ENCODE assay signal across 36 cellular contexts in the genomic region with DNA sequence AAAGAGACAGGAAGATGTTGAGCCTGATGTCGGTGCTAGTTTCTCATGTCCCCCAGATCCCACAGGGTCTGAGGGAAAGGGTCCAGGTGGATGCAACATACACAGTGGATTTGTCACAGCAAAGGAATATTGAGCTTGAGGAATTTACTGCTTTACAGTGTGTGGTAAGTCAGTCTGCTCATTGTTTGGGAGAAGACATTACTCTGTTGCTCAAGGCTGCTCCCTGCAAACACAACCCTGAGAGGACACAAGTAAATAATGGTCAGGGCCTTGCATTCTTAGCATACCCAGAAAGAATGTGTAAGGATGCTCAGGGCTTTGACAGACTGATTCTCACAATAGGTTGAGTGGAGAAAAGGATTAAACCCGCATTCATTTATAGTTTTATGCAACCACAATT. TPM values are rescaled to one million over a fixed set of nuclear protein-coding genes. Genes with fewer than 3 reads are reported as not detected.
DNase-seq lines count a peak whose midpoint lies in the region; ATAC-seq, FAIRE-seq and TF ChIP-seq lines count a peak whose summit lies in the region.
"Had no signal": no experiment of that assay in that cellular context is flagged by ENCODE, and none has a peak within 500 bp of the region (broad histone marks: within the 10 kb centered on the region; RNA-seq: fewer than 3 reads in every experiment).

No MANE protein-coding gene starts in this region.

- H4K12ac ChIP-seq in trophoblast cell (ENCODE audit: low read depth, low read length): no peak overlapping the region

- no peak overlapping the region for H3K4me2 ChIP-seq in GM23338
- H3K4me2 ChIP-seq in trophoblast cell (ENCODE audit: low read length): no peak overlapping the region
- H3K4me2 ChIP-seq: hepatocyte had no signal

- H3K23ac ChIP-seq in trophoblast cell (ENCODE audit: low read length): no peak overlapping the region

- H3K4me1 Mint-ChIP-seq in GM23338: peaks cover 12% of the 10 kb centered on the region; the same call in 2 of the 3 replicates
- H3K4me1 Mint-ChIP-seq: activated CD4-positive, alpha-beta T cell treated with anti-CD3 and anti-CD28 coated beads, Interleukin-2, amount 10 ng/mL, durations not matched to agents 24 days and 14 days; central memory CD8-positive, alpha-beta T cell; memory B cell; naive B cell; stimulated activated naive CD8-positive, alpha-beta T cell treated with anti-CD3 and anti-CD28 coated beads, Interleukin-15, amount 100 ng/mL, for 72 hours had no signal

- no peaks in the 10 kb centered on the region; the same call in 1 of the 2 replicates for H3K4me1 ChIP-seq in GM23338 (ENCODE audit: insufficient read depth)
- H3K4me1 ChIP-seq in foreskin keratinocyte: peaks cover 20% of the 10 kb centered on the region
- no peaks in the 10 kb centered on the region for H3K4me1 ChIP-seq in trophoblast cell (ENCODE audit: control insufficient read depth in 1 of 2, insufficient read depth in 2 of 2, low read length in 2 of 2)
- H3K4me1 ChIP-seq: esophagus muscularis mucosa, right lobe of liver, vagina had no signal

- H3K27me3 ChIP-seq in GM23338 (ENCODE audit: insufficient read depth) (no peaks in the 10 kb centered on the region), foreskin keratinocyte (no peaks in the 10 kb centered on the region), trophoblast cell (ENCODE audit: insufficient read depth, low read length) (no peaks in the 10 kb centered on the region)
- H3K27me3 ChIP-seq: esophagus muscularis mucosa, hepatocyte, right lobe of liver, vagina had no signal

- H2BK5ac ChIP-seq in trophoblast cell (ENCODE audit: low read depth, low read length, poor library complexity): no peak overlapping the region

- H2BK12ac ChIP-seq in trophoblast cell (ENCODE audit: low read length): no peak overlapping the region

- H3K18ac ChIP-seq in trophoblast cell (ENCODE audit: low read length): no peak overlapping the region

- FAIRE-seq in urothelium cell line (lab: Jason Lieb, UNC): no peak
- FAIRE-seq: frontal cortex, G401.6 had no signal

- in situ Hi-C loops in KBM-7 (cut with MboI; ENCODE audit: low pct_unique_long_range_greater_than_20kb, low sequenced_read_pairs): no loop called here

- no peaks in the 10 kb centered on the region for H3K27me3 Mint-ChIP-seq in GM23338 (ENCODE audit: insufficient read depth, low read depth, poor library complexity)
- H3K27me3 Mint-ChIP-seq: activated naive CD8-positive, alpha-beta T cell; dendritic cell treated with granulocyte-macrophage colony-stimulating factor and Interleukin-4, amounts not matched to agents 40 ng/mL and 50 ng/mL, for 4 days; progenitor cell of endocrine pancreas had no signal

- DNase-seq in GM23338 (ENCODE audit: low spot score) (peak; percentile 23), amniotic epithelial cell (ENCODE audit: low read depth) (peak; percentile 86), foreskin keratinocyte (no peak), trophoblast cell (peak; percentile 37 to 65), urothelium cell line (ENCODE audit: low spot score) (no peak), KBM-7 (no peak)
- DNase-seq in activated effector memory CD4-positive, alpha-beta T cell treated with Interleukin-2 at 50 U/mL for 16 hours: no peak
- DNase-seq: activated CD4-positive, alpha-beta T cell treated with anti-CD3 and anti-CD28 coated beads, Interleukin-2, amount 10 ng/mL, durations not matched to agents 24 days and 14 days; activated CD8-positive, alpha-beta memory T cell treated with anti-CD3 and anti-CD28 coated beads for 24 hours; activated effector memory CD4-positive, alpha-beta T cell treated with anti-CD3 and anti-CD28 coated beads, Interleukin-2, amount 50 U/mL, for 16 hours; activated T-cell treated with anti-CD3 and anti-CD28 coated beads for 4 hours; CD8-positive, alpha-beta memory T cell; DMS 273 treated with DMSO at 0.1 percent for 48 hours; naive B cell; NCI-H1092; NCI-H1694 treated with DMSO at 0.1 percent for 48 hours; NCI-H510A; nucleus accumbens; right lobe of liver; stimulated activated CD4-positive, alpha-beta T cell treated with anti-CD3 and anti-CD28 coated beads, Interleukin-12 subunit alpha, Interleukin-12 subunit beta, amount 100 ng/mL, for 4 hours; stimulated activated CD4-positive, alpha-beta T cell treated with anti-CD3 and anti-CD28 coated beads, Interleukin-2, amount 100 ng/mL, for 48 hours; stimulated activated naive CD8-positive, alpha-beta T cell treated with anti-CD3 and anti-CD28 coated beads, Interleukin-15, amount 100 ng/mL, for 72 hours; T1000; WERI-Rb-1 had no signal

- no peak overlapping the region for H3K9ac ChIP-seq in trophoblast cell (ENCODE audit: low read length)

- no peaks in the 10 kb centered on the region for H4K20me1 ChIP-seq in GM23338 (replicated peaks; ENCODE audit: insufficient read depth)

- ATAC-seq in GM23338 (peak; percentile 54), foreskin keratinocyte (peak; percentile 1), HG02678 (IDR thresholded peaks at IDR 0.05; ENCODE audit: unreplicated experiment) (no peak)
- ATAC-seq: right lobe of liver; stimulated activated naive CD8-positive, alpha-beta T cell treated with anti-CD3 and anti-CD28 coated beads, Interleukin-15, amount 100 ng/mL, for 72 hours had no signal

- H3F3A ChIP-seq in GM23338 (replicated peaks; ENCODE audit: low read depth): no peaks in the 10 kb centered on the region

- H3K79me2 ChIP-seq in GM23338 (replicated peaks; ENCODE audit: insufficient read depth) (no peaks in the 10 kb centered on the region), trophoblast cell (ENCODE audit: control insufficient read depth, insufficient read depth, low read length, poor library complexity) (no peaks in the 10 kb centered on the region)
- H3K79me2 ChIP-seq: hepatocyte had no signal

- H2AK5ac ChIP-seq in trophoblast cell (ENCODE audit: low read length): no peak overlapping the region

- H3K4me3 ChIP-seq in GM23338 (no peak overlapping the region), trophoblast cell (ENCODE audit: low read depth, low read length) (no peak overlapping the region)
- H3K4me3 ChIP-seq: esophagus muscularis mucosa, hepatocyte, right lobe of liver, thoracic aorta, vagina had no signal

- no peak overlapping the region for H4K8ac ChIP-seq in trophoblast cell (ENCODE audit: low read depth, low read length)

- no peaks in the 10 kb centered on the region for H3K36me3 ChIP-seq in GM23338 (ENCODE audit: insufficient read depth)
- no peaks in the 10 kb centered on the region for H3K36me3 ChIP-seq in trophoblast cell (ENCODE audit: control insufficient read depth in 1 of 2, insufficient read depth in 2 of 2, low read length in 2 of 2)
- H3K36me3 ChIP-seq: esophagus muscularis mucosa, right lobe of liver, thoracic aorta, vagina, WERI-Rb-1 had no signal

- TF ChIP-seq CTCF in GM23338 (conservative IDR thresholded peaks at IDR 0.05; ENCODE audit: low read depth in 2 of 2) (no peak), foreskin keratinocyte (conservative IDR thresholded peaks at IDR 0.05) (no peak)

- H3K9me2 ChIP-seq in GM23338 (ENCODE audit: insufficient read depth): no peaks in the 10 kb centered on the region

- H3K36me3 Mint-ChIP-seq in GM23338 (ENCODE audit: low read depth): no peaks in the 10 kb centered on the region
- H3K36me3 Mint-ChIP-seq: activated naive CD8-positive, alpha-beta T cell; CD8-positive, alpha-beta memory T cell; naive B cell had no signal

- H3K9me3 Mint-ChIP-seq in GM23338: no peaks in the 10 kb centered on the region
- H3K9me3 Mint-ChIP-seq: activated CD4-positive, alpha-beta T cell treated with anti-CD3 and anti-CD28 coated beads, Interleukin-2, amount 10 ng/mL, durations not matched to agents 24 days and 14 days; CD8-positive, alpha-beta memory T cell; central memory CD8-positive, alpha-beta T cell; dendritic cell treated with granulocyte-macrophage colony-stimulating factor and Interleukin-4, amounts not matched to agents 40 ng/mL and 50 ng/mL, for 4 days; stimulated activated naive CD8-positive, alpha-beta T cell treated with anti-CD3 and anti-CD28 coated beads, Interleukin-15, amount 100 ng/mL, for 72 hours had no signal

- no peak overlapping the region for H3K4me3 Mint-ChIP-seq in GM23338
- H3K4me3 Mint-ChIP-seq: activated CD4-positive, alpha-beta T cell treated with anti-CD3 and anti-CD28 coated beads, Interleukin-2, amount 10 ng/mL, durations not matched to agents 24 days and 14 days; activated naive CD8-positive, alpha-beta T cell; CD8-positive, alpha-beta memory T cell; central memory CD8-positive, alpha-beta T cell; dendritic cell treated with granulocyte-macrophage colony-stimulating factor and Interleukin-4, amounts not matched to agents 40 ng/mL and 50 ng/mL, for 4 days; memory B cell; naive B cell; stimulated activated naive CD8-positive, alpha-beta T cell treated with anti-CD3 and anti-CD28 coated beads, Interleukin-15, amount 100 ng/mL, for 72 hours had no signal

- H3K14ac ChIP-seq in trophoblast cell (ENCODE audit: low read length): no peak overlapping the region

- H2AFZ ChIP-seq in GM23338: peak overlapping the region; percentile 7; the same call in 1 of the 2 replicates
- H2AFZ ChIP-seq in trophoblast cell (ENCODE audit: insufficient read depth, low read length, poor library complexity): no peak overlapping the region
- H2AFZ ChIP-seq: hepatocyte had no signal

- H4K91ac ChIP-seq in trophoblast cell (ENCODE audit: low read depth, low read length): no peak overlapping the region

- no peaks in the 10 kb centered on the region for H3K9me3 ChIP-seq in trophoblast cell (ENCODE audit: insufficient read depth, low read depth, low read length)
- H3K9me3 ChIP-seq: esophagus muscularis mucosa, right lobe of liver, thoracic aorta, vagina had no signal

- no peak overlapping the region for H2BK120ac ChIP-seq in trophoblast cell (ENCODE audit: insufficient read depth, low read length, poor library complexity)

- no peaks in the 10 kb centered on the region for H3K79me1 ChIP-seq in trophoblast cell (ENCODE audit: low read length)

- no peak overlapping the region for H3K4ac ChIP-seq in trophoblast cell (ENCODE audit: low read depth, low read length)

- H3K27ac Mint-ChIP-seq in GM23338: no peak overlapping the region
- H3K27ac Mint-ChIP-seq: activated CD4-positive, alpha-beta T cell treated with anti-CD3 and anti-CD28 coated beads, Interleukin-2, amount 10 ng/mL, durations not matched to agents 24 days and 14 days; activated naive CD8-positive, alpha-beta T cell; CD8-positive, alpha-beta memory T cell; dendritic cell treated with granulocyte-macrophage colony-stimulating factor and Interleukin-4, amounts not matched to agents 40 ng/mL and 50 ng/mL, for 4 days; memory B cell; naive B cell; progenitor cell of endocrine pancreas; stimulated activated naive CD8-positive, alpha-beta T cell treated with anti-CD3 and anti-CD28 coated beads, Interleukin-15, amount 100 ng/mL, for 72 hours had no signal

- H3K27ac ChIP-seq in GM23338 (ENCODE audit: low read depth) (no peak overlapping the region), foreskin keratinocyte (no peak overlapping the region), trophoblast cell (ENCODE audit: low read depth, low read length) (no peak overlapping the region)
- H3K27ac ChIP-seq: esophagus muscularis mucosa, hepatocyte, right lobe of liver, thoracic aorta, vagina, WERI-Rb-1 had no signal

- whole genome bisulfite sequencing in trophoblast cell (ENCODE audit: extremely low coverage, insufficient coverage, insufficient read length): no CpG with 5 or more reads among the region's 2 CpGs

RNA-seq across cellular contexts. Expression of a gene that starts 7.3 kb away (rescaled TPM):
- 129 and 132 TPM in 2 replicates for total RNA-seq in GM23338 (2014; rRNA removed; shearing (Covaris generic))
- 28.3 and 32.5 TPM in 2 replicates for polyA plus RNA-seq in GM23338 (2016; fragmentation: Nextera tagmentation; extraction: Ambion mirVana)
- 55.0 and 59.1 TPM in 2 replicates for total RNA-seq in foreskin keratinocyte
- polyA plus RNA-seq in foreskin keratinocyte: 9.0 and 11.5 TPM in 2 replicates
- 61.9 and 66.5 TPM in 2 replicates for polyA plus RNA-seq in trophoblast cell (2013)

Comparison
In these comparisons a context has a peak if more than half of its experiments do, and no peak if none do; other contexts are left out.
1. DNase-seq: peak in GM23338 (single experiment), amniotic epithelial cell (single experiment) and trophoblast cell (2 of 2); none in foreskin keratinocyte (0 of 2), urothelium cell line (single experiment), activated effector memory CD4-positive, alpha-beta T cell treated with Interleukin-2 at 50 U/mL for 16 hours (single experiment) and KBM-7 (single experiment).